ENCODE assay signal across 2 cellular contexts in the genomic region with DNA sequence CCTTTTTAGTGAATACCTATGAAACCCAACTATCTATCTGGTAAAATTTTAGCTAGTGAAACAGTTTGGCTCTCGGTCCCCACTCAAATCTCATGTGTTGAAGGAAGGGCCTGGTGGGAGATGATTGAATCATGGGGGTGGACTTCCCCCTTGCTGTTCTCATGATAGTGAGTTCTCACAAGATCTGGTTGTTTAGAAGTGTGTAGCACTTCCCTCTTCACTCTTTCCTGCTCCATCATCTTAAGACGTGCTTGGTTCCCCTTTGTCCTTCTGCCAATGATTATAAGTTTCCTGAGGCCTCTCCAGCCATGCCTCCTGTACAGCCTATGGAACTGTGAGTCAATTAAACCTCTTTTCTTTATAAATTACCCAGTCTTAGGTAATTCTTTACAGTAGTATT. TPM values are rescaled to one million over a fixed set of nuclear protein-coding genes. Genes with fewer than 3 reads are reported as not detected.
"Had no signal": no experiment of that assay in that cellular context is flagged by ENCODE, and none has a peak within 500 bp of the region (broad histone marks: within the 10 kb centered on the region; RNA-seq: fewer than 3 reads in every experiment).

No MANE protein-coding gene starts in this region.

RNA-seq across cellular contexts. Expression of a gene that starts 24.5 kb away (rescaled TPM):
- total RNA-seq: naive thymus-derived CD8-positive, alpha-beta T cell had no signal
- polyA plus RNA-seq: immature natural killer cell; naive thymus-derived CD8-positive, alpha-beta T cell had no signal
